8 cellular contexts compared by ENCODE assay signal in genomic region chr3:121660356-121661171, GRCh38. TPM values are rescaled to one million over a fixed set of nuclear protein-coding genes. Genes with fewer than 3 reads are reported as not detected.
A peak's percentile ranks its signal among the peaks of the same experiment; 100 is the strongest.
DNase-seq lines count a peak whose midpoint lies in the region; ATAC-seq lines count a peak whose summit lies in the region.

HCLS1 (minus strand) TSS chr3:121660903; CDS start chr3:121658347, 2,556 bp downstream.

- DNase-seq in SIG-M5 (lab: John Stamatoyannopoulos, UW) (peak; percentile 85), immature natural killer cell (peak; percentile 76 to 81 (median 81)), DMS79 (lab: John Stamatoyannopoulos, UW) (no peak), SW 1271 (lab: John Stamatoyannopoulos, UW) (no peak)
- DNase-seq in activated naive CD4-positive, alpha-beta T cell treated with anti-CD3 and anti-CD28 coated beads, Interleukin-2, amount 10 ng/mL, durations not matched to agents 7 days and 5 days, result peak; percentile 82
- peak; percentile 32 for DNase-seq in stimulated activated CD8-positive, alpha-beta memory T cell treated with anti-CD3 and anti-CD28 coated beads, Interleukin-12 subunit alpha, Interleukin-12 subunit beta, amount 100 ng/mL, for 24 hours (ENCODE audit: extremely low read depth)

- H3K27me3 Mint-ChIP-seq in activated naive CD4-positive, alpha-beta T cell treated with anti-CD3 and anti-CD28 coated beads, Interleukin-2, amount 10 ng/mL, durations not matched to agents 7 days and 5 days, result no peaks in the 10 kb centered on the region
- peaks cover 3 to 7% (median 4%) of the 10 kb centered on the region in 3 donors for H3K27me3 Mint-ChIP-seq in immature natural killer cell (ENCODE audit: low read depth in 3 of 3)

- no peaks in the 10 kb centered on the region for H3K9me3 Mint-ChIP-seq in activated naive CD4-positive, alpha-beta T cell treated with anti-CD3 and anti-CD28 coated beads, Interleukin-2, amount 10 ng/mL, durations not matched to agents 7 days and 5 days
- no peaks in the 10 kb centered on the region for H3K9me3 Mint-ChIP-seq in immature natural killer cell

- ATAC-seq in GM18519 (IDR thresholded peaks at IDR 0.05; ENCODE audit: low FRiP score, unreplicated experiment) (peak; percentile 64), HG02884 (IDR thresholded peaks at IDR 0.05; ENCODE audit: unreplicated experiment) (peak; percentile 88)

- peaks cover 68% of the 10 kb centered on the region for H3K36me3 Mint-ChIP-seq in activated naive CD4-positive, alpha-beta T cell treated with anti-CD3 and anti-CD28 coated beads, Interleukin-2, amount 10 ng/mL, durations not matched to agents 7 days and 5 days
- peaks cover 37 to 60% (median 57%) of the 10 kb centered on the region in 3 donors for H3K36me3 Mint-ChIP-seq in immature natural killer cell

- H3K4me3 Mint-ChIP-seq in activated naive CD4-positive, alpha-beta T cell treated with anti-CD3 and anti-CD28 coated beads, Interleukin-2, amount 10 ng/mL, durations not matched to agents 7 days and 5 days, result peak within 1 kb of the TSS; percentile 89
- H3K4me3 Mint-ChIP-seq in immature natural killer cell, result peak within 1 kb of the TSS; percentile 94 to 98 (median 97)

- CTCF ChIA-PET in activated naive CD4-positive, alpha-beta T cell treated with anti-CD3 and anti-CD28 coated beads, Interleukin-2, amount 10 ng/mL, durations not matched to agents 7 days and 5 days (lab: Charles Lee), result interaction anchor here (1.7 kb wide), 1 partner anchor 31 kb away, joined by 4 read pairs; no protein-coding TSS in a partner anchor

- peaks cover 49% of the 10 kb centered on the region for H3K4me1 Mint-ChIP-seq in activated naive CD4-positive, alpha-beta T cell treated with anti-CD3 and anti-CD28 coated beads, Interleukin-2, amount 10 ng/mL, durations not matched to agents 7 days and 5 days
- peaks cover 59 to 63% of the 10 kb centered on the region in 2 donors for H3K4me1 Mint-ChIP-seq in immature natural killer cell

- peak within 1 kb of the TSS; percentile 99 for H3K27ac Mint-ChIP-seq in activated naive CD4-positive, alpha-beta T cell treated with anti-CD3 and anti-CD28 coated beads, Interleukin-2, amount 10 ng/mL, durations not matched to agents 7 days and 5 days
- H3K27ac Mint-ChIP-seq in immature natural killer cell, result peak within 1 kb of the TSS; percentile 98 to 100 (median 99)

RNA-seq across cellular contexts. Expression of gene HCLS1, which starts in this region (rescaled TPM):
- polyA plus RNA-seq in immature natural killer cell, result 100 to 1,000 TPM; 394 to 546 (median 502) TPM

Comparison
In these comparisons a context has a peak if more than half of its experiments do, and no peak if none do; other contexts are left out.
1. DNase-seq: peak in SIG-M5 (single experiment), activated naive CD4-positive, alpha-beta T cell treated with anti-CD3 and anti-CD28 coated beads, Interleukin-2, amount 10 ng/mL, durations not matched to agents 7 days and 5 days (single experiment), immature natural killer cell (3 of 3) and stimulated activated CD8-positive, alpha-beta memory T cell treated with anti-CD3 and anti-CD28 coated beads, Interleukin-12 subunit alpha, Interleukin-12 subunit beta, amount 100 ng/mL, for 24 hours (single experiment); none in DMS79 (single experiment) and SW 1271 (0 of 2).